ENCODE assay signal across 18 cellular contexts in genomic region chr1:160352555-160352954, GRCh38. TPM values are rescaled to one million over a fixed set of nuclear protein-coding genes. Genes with fewer than 3 reads are reported as not detected.
DNase-seq lines count a peak whose midpoint lies in the region; ATAC-seq and TF ChIP-seq lines count a peak whose summit lies in the region.
"Had no signal": no experiment of that assay in that cellular context is flagged by ENCODE, and none has a peak within 500 bp of the region (broad histone marks: within the 10 kb centered on the region; RNA-seq: fewer than 3 reads in every experiment).

No MANE protein-coding gene starts in this region.

- no peaks in the 10 kb centered on the region for H3K9me3 ChIP-seq in psoas muscle
- H3K9me3 ChIP-seq in endodermal cell (ENCODE audit: control insufficient read depth, low read length), result no peaks in the 10 kb centered on the region
- no peaks in the 10 kb centered on the region for H3K9me3 ChIP-seq in CD4-positive, alpha-beta memory T cell (ENCODE audit: control insufficient read depth in 1 of 2, low read length in 2 of 2)
- H3K9me3 ChIP-seq: A549, BLaER1 had no signal

- DNase-seq in activated CD8-positive, alpha-beta memory T cell treated with anti-CD3 and anti-CD28 coated beads, Interleukin-2, amount 10 ng/mL, durations not matched to agents 7 days and 5 days, result peak; percentile 18
- DNase-seq in activated CD8-positive, alpha-beta memory T cell treated with anti-CD3 and anti-CD28 coated beads, Interleukin-2, amount 50 U/mL, for 48 hours, result no peak
- no peak for DNase-seq in endothelial cell (ENCODE audit: low spot score)
- DNase-seq in psoas muscle, result no peak
- no peak for DNase-seq in endodermal cell
- DNase-seq in CD4-positive, alpha-beta memory T cell, result no peak
- DNase-seq: AML-193; Calu3; CD8-positive, alpha-beta T cell; DMS79 treated with DMSO at 0.1 percent for 48 hours; GF-D8; H9 had no signal

- WGBS in psoas muscle, 3 donors, result 66 to 80% (median 68%) methylated on average over 8 of the region's 8 CpGs
- WGBS in endodermal cell (ENCODE audit: insufficient coverage in 1 of 2, insufficient read length in 1 of 2), 2 experiments, result 96 to 100% methylated on average over 3 to 8 of the region's 8 CpGs

- H3K36me3 ChIP-seq in psoas muscle (ENCODE audit: insufficient read depth in 1 of 2, low read depth in 1 of 2) (peaks cover 32 to 98% of the 10 kb centered on the region in 2 donors), endodermal cell (ENCODE audit: control insufficient read depth, insufficient read depth, low read length) (peaks cover 98% of the 10 kb centered on the region)
- H3K36me3 ChIP-seq in CD4-positive, alpha-beta memory T cell (ENCODE audit: insufficient read depth, low read length), result peaks cover 95% of the 10 kb centered on the region

- intact Hi-C loops in psoas muscle (cut with DNase I), result no loop called here
- intact Hi-C loops in CD4-positive, alpha-beta memory T cell (cut with micrococcal nuclease), result no loop called here

- H3K9me3 Mint-ChIP-seq in activated CD8-positive, alpha-beta memory T cell treated with anti-CD3 and anti-CD28 coated beads, Interleukin-2, amount 10 ng/mL, durations not matched to agents 7 days and 5 days (ENCODE audit: low read depth), result no peaks in the 10 kb centered on the region
- H3K9me3 Mint-ChIP-seq in endothelial cell (ENCODE audit: unreplicated experiment) (no peaks in the 10 kb centered on the region), endodermal cell (no peaks in the 10 kb centered on the region)
- H3K9me3 Mint-ChIP-seq in CD4-positive, alpha-beta memory T cell, result no peaks in the 10 kb centered on the region
- H3K9me3 Mint-ChIP-seq: CD14-positive monocyte; CD8-positive, alpha-beta T cell; H9 had no signal

- ATAC-seq in activated CD8-positive, alpha-beta memory T cell treated with anti-CD3 and anti-CD28 coated beads, Interleukin-2, amount 10 ng/mL, durations not matched to agents 7 days and 5 days, result no peak
- ATAC-seq in psoas muscle, result peak; percentile 36 to 53 (median 51)
- ATAC-seq in HG03045 (IDR thresholded peaks at IDR 0.05; ENCODE audit: unreplicated experiment), result no peak
- ATAC-seq: CD8-positive, alpha-beta T cell had no signal

- POLR2A ChIA-PET in CD4-positive, alpha-beta memory T cell (lab: Charles Lee; ENCODE audit: partially characterized antibody), result interaction anchor here (1.4 to 1.6 kb wide), 3 partner anchors 9 to 68 kb away, joined by 3 to 4 read pairs (median 3); partner anchors contain the start of genes COPA, NCSTN and PEX19

- H3K4me3 ChIP-seq in psoas muscle (no peak overlapping the region), endodermal cell (ENCODE audit: low read length) (no peak overlapping the region)
- H3K4me3 ChIP-seq in CD4-positive, alpha-beta memory T cell (ENCODE audit: low read length in 2 of 2), result no peak overlapping the region
- H3K4me3 ChIP-seq: A549, BLaER1 had no signal

- no peaks in the 10 kb centered on the region for H3K27me3 ChIP-seq in psoas muscle (ENCODE audit: insufficient read depth in 3 of 3, low read length in 2 of 3)
- no peaks in the 10 kb centered on the region for H3K27me3 ChIP-seq in endodermal cell (ENCODE audit: control insufficient read depth, insufficient read depth, low read length, poor library complexity, severe bottlenecking)
- no peaks in the 10 kb centered on the region for H3K27me3 ChIP-seq in CD4-positive, alpha-beta memory T cell (ENCODE audit: insufficient read depth, low read length)
- H3K27me3 ChIP-seq: BLaER1 had no signal

- no peak overlapping the region for H3K4me3 Mint-ChIP-seq in activated CD8-positive, alpha-beta memory T cell treated with anti-CD3 and anti-CD28 coated beads, Interleukin-2, amount 10 ng/mL, durations not matched to agents 7 days and 5 days
- H3K4me3 Mint-ChIP-seq in endothelial cell (ENCODE audit: unreplicated experiment) (peak overlapping the region; percentile 35), endodermal cell (no peak overlapping the region)
- no peak overlapping the region for H3K4me3 Mint-ChIP-seq in CD4-positive, alpha-beta memory T cell
- H3K4me3 Mint-ChIP-seq: CD14-positive monocyte; CD8-positive, alpha-beta T cell; H9 had no signal

- H3K27me3 Mint-ChIP-seq in activated CD8-positive, alpha-beta memory T cell treated with anti-CD3 and anti-CD28 coated beads, Interleukin-2, amount 10 ng/mL, durations not matched to agents 7 days and 5 days, result no peaks in the 10 kb centered on the region
- H3K27me3 Mint-ChIP-seq in endothelial cell (ENCODE audit: unreplicated experiment) (peaks cover 2% of the 10 kb centered on the region), endodermal cell (ENCODE audit: insufficient read depth) (no peaks in the 10 kb centered on the region)
- no peaks in the 10 kb centered on the region for H3K27me3 Mint-ChIP-seq in CD4-positive, alpha-beta memory T cell

- TF ChIP-seq CTCF in endothelial cell (IDR thresholded peaks at IDR 0.05; ENCODE audit: unreplicated experiment) (no peak), psoas muscle (IDR thresholded peaks at IDR 0.05) (no peak), endodermal cell (conservative IDR thresholded peaks at IDR 0.05) (no peak)

- no peak overlapping the region for H3K9ac ChIP-seq in endodermal cell (ENCODE audit: extremely low read depth, low read length, poor library complexity, severe bottlenecking)
- H3K9ac ChIP-seq: BLaER1 had no signal

- H3K36me3 Mint-ChIP-seq in activated CD8-positive, alpha-beta memory T cell treated with anti-CD3 and anti-CD28 coated beads, Interleukin-2, amount 10 ng/mL, durations not matched to agents 7 days and 5 days, result peaks cover 38% of the 10 kb centered on the region
- peaks cover 56% of the 10 kb centered on the region for H3K36me3 Mint-ChIP-seq in endothelial cell (ENCODE audit: low read depth, unreplicated experiment)
- H3K36me3 Mint-ChIP-seq in endodermal cell (ENCODE audit: low read depth), result peaks cover 82% of the 10 kb centered on the region
- peaks cover 60 to 97% of the 10 kb centered on the region in 2 donors for H3K36me3 Mint-ChIP-seq in CD4-positive, alpha-beta memory T cell

- CTCF ChIA-PET in activated CD8-positive, alpha-beta memory T cell treated with anti-CD3 and anti-CD28 coated beads, Interleukin-2, amount 10 ng/mL, durations not matched to agents 7 days and 5 days (lab: Charles Lee), result interaction anchor here (0.9 to 6.3 kb wide), 6 partner anchors 12 to 274 kb away, joined by 3 to 63 read pairs (median 4); partner anchors contain the start of gene NHLH1
- CTCF ChIA-PET in CD4-positive, alpha-beta memory T cell (lab: Charles Lee; ENCODE audit: partially characterized antibody), result interaction anchor here (1.1 to 9.2 kb wide), 7 partner anchors 10 to 274 kb away, joined by 3 to 77 read pairs (median 4); no protein-coding TSS in a partner anchor

- H3K4me1 ChIP-seq in psoas muscle (peaks cover 32% of the 10 kb centered on the region), endodermal cell (ENCODE audit: control insufficient read depth, insufficient read depth, low read length) (no peaks in the 10 kb centered on the region)
- H3K4me1 ChIP-seq in CD4-positive, alpha-beta memory T cell (ENCODE audit: insufficient read depth, low read length), result no peaks in the 10 kb centered on the region
- H3K4me1 ChIP-seq: A549 had no signal

- H3K4me1 Mint-ChIP-seq in activated CD8-positive, alpha-beta memory T cell treated with anti-CD3 and anti-CD28 coated beads, Interleukin-2, amount 10 ng/mL, durations not matched to agents 7 days and 5 days, result peaks cover 6% of the 10 kb centered on the region
- peaks cover 6% of the 10 kb centered on the region for H3K4me1 Mint-ChIP-seq in endothelial cell (ENCODE audit: unreplicated experiment)
- no peaks in the 10 kb centered on the region for H3K4me1 Mint-ChIP-seq in endodermal cell
- peaks cover 0 to 3% (median 1%) of the 10 kb centered on the region in 4 donors for H3K4me1 Mint-ChIP-seq in CD4-positive, alpha-beta memory T cell

- H3K27ac ChIP-seq in psoas muscle (peak overlapping the region; percentile 83), endodermal cell (ENCODE audit: low read depth, low read length) (no peak overlapping the region)
- no peak overlapping the region for H3K27ac ChIP-seq in CD4-positive, alpha-beta memory T cell (ENCODE audit: low read depth, low read length)
- H3K27ac ChIP-seq: 22Rv1, A549, BLaER1, HL-60 had no signal

- no peak overlapping the region for H3K27ac Mint-ChIP-seq in activated CD8-positive, alpha-beta memory T cell treated with anti-CD3 and anti-CD28 coated beads, Interleukin-2, amount 10 ng/mL, durations not matched to agents 7 days and 5 days
- H3K27ac Mint-ChIP-seq in endothelial cell (ENCODE audit: unreplicated experiment), result no peak overlapping the region
- no peak overlapping the region for H3K27ac Mint-ChIP-seq in endodermal cell
- no peak overlapping the region for H3K27ac Mint-ChIP-seq in CD4-positive, alpha-beta memory T cell
- H3K27ac Mint-ChIP-seq: CD8-positive, alpha-beta T cell had no signal

RNA-seq across cellular contexts. Expression of gene NCSTN, which starts 9.4 kb away (rescaled TPM):
- 10 to 100 TPM; 59.8 to 61.8 TPM for total RNA-seq in activated CD8-positive, alpha-beta memory T cell treated with anti-CD3 and anti-CD28 coated beads, Interleukin-2, amount 10 ng/mL, durations not matched to agents 7 days and 5 days
- total RNA-seq in endothelial cell (ENCODE audit: unreplicated experiment), result 115 TPM
- total RNA-seq in psoas muscle, result 10 to 100 TPM; 32.6 to 49.8 (median 42.6) TPM
- 10 to 100 TPM; 23.5 to 33.6 (median 27.4) TPM for polyA plus RNA-seq in psoas muscle
- total RNA-seq in endodermal cell, result 100 to 1,000 TPM; 103 to 107 TPM
- polyA plus RNA-seq in endodermal cell (2013, experiment 1 of 2), result 108 TPM
- polyA plus RNA-seq in endodermal cell (2013, experiment 2 of 2), result 85.8 TPM
- 10 to 100 TPM; 62.2 to 68.0 TPM for total RNA-seq in CD4-positive, alpha-beta memory T cell
- polyA plus RNA-seq in CD4-positive, alpha-beta memory T cell, result 10 to 100 TPM; 68.1 to 93.1 TPM

RNA-seq across cellular contexts. Expression of gene COPA, which starts 9.5 kb away (rescaled TPM):
- total RNA-seq in activated CD8-positive, alpha-beta memory T cell treated with anti-CD3 and anti-CD28 coated beads, Interleukin-2, amount 10 ng/mL, durations not matched to agents 7 days and 5 days, result 100 to 1,000 TPM; 138 to 139 TPM
- 178 TPM for total RNA-seq in endothelial cell (ENCODE audit: unreplicated experiment)
- 10 to 100 TPM; 72.3 to 96.3 (median 79.9) TPM for total RNA-seq in psoas muscle
- 10 to 100 TPM; 53.8 to 87.2 (median 73.0) TPM for polyA plus RNA-seq in psoas muscle
- 100 to 1,000 TPM; 159 to 174 TPM for total RNA-seq in endodermal cell
- 114 TPM for polyA plus RNA-seq in endodermal cell (2013, experiment 1 of 2)
- polyA plus RNA-seq in endodermal cell (2013, experiment 2 of 2), result 106 TPM
- total RNA-seq in CD4-positive, alpha-beta memory T cell, result 100 to 1,000 TPM; 128 to 132 TPM
- 100 to 1,000 TPM; 115 to 150 TPM for polyA plus RNA-seq in CD4-positive, alpha-beta memory T cell

RNA-seq across cellular contexts. Expression of gene NHLH1, which starts 14.3 kb away (rescaled TPM):
- total RNA-seq in activated CD8-positive, alpha-beta memory T cell treated with anti-CD3 and anti-CD28 coated beads, Interleukin-2, amount 10 ng/mL, durations not matched to agents 7 days and 5 days, result under 1 TPM; 0.35 to 0.44 TPM
- total RNA-seq in endothelial cell (ENCODE audit: unreplicated experiment) (1.2 TPM), psoas muscle (under 1 TPM in 2 of 4 donors, not detected in 2; 0.13 to 0.20 TPM), endodermal cell (under 1 TPM; 0.31 to 0.57 TPM)
- under 1 TPM in 2 of 3 donors, not detected in 1; 0.06 to 0.07 TPM for polyA plus RNA-seq in psoas muscle
- 67.1 TPM for polyA plus RNA-seq in endodermal cell (2013, experiment 1 of 2)
- 44.6 TPM for polyA plus RNA-seq in endodermal cell (2013, experiment 2 of 2)
- total RNA-seq in CD4-positive, alpha-beta memory T cell, result under 1 TPM; 0.41 to 0.42 TPM
- not detected for polyA plus RNA-seq in CD4-positive, alpha-beta memory T cell
- polyA plus RNA-seq: CD14-positive monocyte had no signal

RNA-seq across cellular contexts. Expression of gene VANGL2, which starts 47.8 kb away (rescaled TPM):
- not detected for total RNA-seq in activated CD8-positive, alpha-beta memory T cell treated with anti-CD3 and anti-CD28 coated beads, Interleukin-2, amount 10 ng/mL, durations not matched to agents 7 days and 5 days
- total RNA-seq in endothelial cell (ENCODE audit: unreplicated experiment), result 79.8 TPM
- under 1 TPM; 0.44 to 0.94 (median 0.68) TPM for total RNA-seq in psoas muscle
- polyA plus RNA-seq in psoas muscle, result under 1 TPM; 0.18 to 0.32 (median 0.27) TPM
- 10 to 100 TPM; 62.5 to 67.5 TPM for total RNA-seq in endodermal cell
- polyA plus RNA-seq in endodermal cell (2013, experiment 1 of 2), result 144 TPM
- polyA plus RNA-seq in endodermal cell (2013, experiment 2 of 2), result 124 TPM
- not detected for total RNA-seq in CD4-positive, alpha-beta memory T cell
- polyA plus RNA-seq in CD4-positive, alpha-beta memory T cell, result not detected
- total RNA-seq: CD8-positive, alpha-beta T cell had no signal
- polyA plus RNA-seq: CD14-positive monocyte had no signal

Comparison
In these comparisons a context has a peak if more than half of its experiments do, and no peak if none do; other contexts are left out.
1. ATAC-seq: peak in psoas muscle (4 of 4); none in activated CD8-positive, alpha-beta memory T cell treated with anti-CD3 and anti-CD28 coated beads, Interleukin-2, amount 10 ng/mL, durations not matched to agents 7 days and 5 days (single experiment) and HG03045 (single experiment).